In genomic region chr7:156274557-156274956, GRCh38 we compare ENCODE assay signal across 3 cellular contexts.
"Had no signal": no experiment of that assay in that cellular context is flagged by ENCODE, and none has a peak within 500 bp of the region (broad histone marks: within the 10 kb centered on the region; RNA-seq: fewer than 3 reads in every experiment).

No MANE protein-coding gene starts in this region.

- DNase-seq: GDM1, GF-D8 had no signal

- ATAC-seq: GM12878 had no signal
